In the genomic region with DNA sequence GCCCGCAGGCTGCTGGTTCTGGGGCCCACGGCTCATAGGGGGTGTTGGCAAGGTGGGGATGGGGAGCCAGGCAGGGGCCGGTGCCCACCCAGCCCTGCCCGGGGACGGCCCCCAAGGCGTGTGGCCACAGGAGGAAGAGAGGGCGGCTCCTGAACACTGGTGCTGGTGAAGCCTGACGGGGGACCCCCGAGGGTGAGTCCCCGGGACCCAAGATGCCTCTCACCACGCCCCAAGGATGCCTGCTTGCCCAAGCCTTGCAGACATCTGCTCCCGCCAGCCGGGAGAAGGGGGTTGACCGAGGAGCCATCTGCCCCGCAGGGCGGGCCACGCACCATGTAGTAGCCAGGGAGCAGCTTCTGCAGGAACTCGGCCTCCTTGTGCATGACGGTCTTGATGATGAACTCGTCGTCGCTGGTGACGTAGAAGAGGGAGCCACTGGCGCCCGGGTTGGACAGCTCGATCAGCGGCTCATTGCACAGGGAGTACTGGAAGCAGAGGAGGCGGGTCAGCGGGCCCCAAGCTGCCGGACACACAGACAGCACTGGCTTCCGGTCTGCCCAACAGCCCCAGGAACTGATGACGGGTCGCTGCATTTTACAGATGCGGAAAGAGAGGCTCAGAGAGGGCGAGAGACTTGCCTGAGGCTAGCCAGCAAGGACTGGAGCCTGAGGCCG, we compare ENCODE assay signal across 11 cellular contexts. TPM values are rescaled to one million over a fixed set of nuclear protein-coding genes. Genes with fewer than 3 reads are reported as not detected.
DNase-seq lines count a peak whose midpoint lies in the region; ATAC-seq and TF ChIP-seq lines count a peak whose summit lies in the region.
"Had no signal": no experiment of that assay in that cellular context is flagged by ENCODE, and none has a peak within 500 bp of the region (broad histone marks: within the 10 kb centered on the region; RNA-seq: fewer than 3 reads in every experiment).

No MANE protein-coding gene starts in this region.

- H3K27ac ChIP-seq in foreskin keratinocyte (no peak overlapping the region), ovary (no peak overlapping the region)
- H3K27ac ChIP-seq: upper lobe of left lung had no signal

- ATAC-seq in foreskin keratinocyte: peak; percentile 4
- ATAC-seq in GM18505 (IDR thresholded peaks at IDR 0.05; ENCODE audit: unreplicated experiment): no peak

- no peaks in the 10 kb centered on the region for H3K27me3 ChIP-seq in foreskin keratinocyte
- no peaks in the 10 kb centered on the region for H3K27me3 ChIP-seq in ovary
- H3K27me3 ChIP-seq: gastroesophageal sphincter, upper lobe of left lung had no signal

- H3K4me1 ChIP-seq in foreskin keratinocyte (peaks cover 13% of the 10 kb centered on the region), ovary (ENCODE audit: insufficient read depth) (no peaks in the 10 kb centered on the region)
- H3K4me1 ChIP-seq: upper lobe of left lung had no signal

- TF ChIP-seq POLR2A in GM18505 (IDR thresholded peaks at IDR 0.05; ENCODE audit: borderline replicate concordance, extremely low read depth, insufficient read depth, insufficient read length) (no peak), ovary (IDR thresholded peaks at IDR 0.05) (no peak)

- H3K9me3 ChIP-seq in ovary: no peaks in the 10 kb centered on the region
- H3K9me3 ChIP-seq: gastroesophageal sphincter, upper lobe of left lung had no signal

- TF ChIP-seq EP300 in ovary (IDR thresholded peaks at IDR 0.05): no peak

- H3K36me3 ChIP-seq in ovary: no peaks in the 10 kb centered on the region

- TF ChIP-seq CTCF in HFF-Myc (IDR thresholded peaks at IDR 0.05; ENCODE audit: low read depth, low read length, missing control alignments): no peak
- no peak for TF ChIP-seq CTCF in foreskin keratinocyte (conservative IDR thresholded peaks at IDR 0.05)
- TF ChIP-seq CTCF in ovary (IDR thresholded peaks at IDR 0.05): no peak
- TF ChIP-seq CTCF in GM20000 (IDR thresholded peaks at IDR 0.05; ENCODE audit: extremely low read depth, missing control alignments): no peak

- peak; percentile 94 for DNase-seq in A172 (ENCODE audit: low spot score)
- peak; percentile 64 for DNase-seq in HFF-Myc (ENCODE audit: extremely low read depth, low read depth)
- peak; percentile 66 for DNase-seq in SW480 (ENCODE audit: low spot score)
- no peak for DNase-seq in foreskin keratinocyte
- no peak for DNase-seq in ovary
- no peak for DNase-seq in GM20000 (ENCODE audit: low spot score)
- no peak for DNase-seq in GF-D8 (lab: John Stamatoyannopoulos, UW)

- WGBS in ovary, 3 donors: 84 to 92% (median 85%) methylated on average over 34 to 36 of the region's 36 CpGs

- peak overlapping the region; percentile 24; the same call in 1 of the 2 replicates for H3K4me3 ChIP-seq in HFF-Myc (replicated peaks; ENCODE audit: low read depth, low read length)
- H3K4me3 ChIP-seq in ovary: no peak overlapping the region
- H3K4me3 ChIP-seq: gastroesophageal sphincter, upper lobe of left lung had no signal

- intact Hi-C loops in ovary (cut with DNase I): no loop called here

RNA-seq across cellular contexts. Expression of a gene that starts 29.6 kb away (rescaled TPM):
- total RNA-seq in A172 (2014; rRNA removed; shearing (Covaris generic)): 23.0 and 34.6 TPM in 2 replicates
- 23.7 and 26.1 TPM in 2 replicates for total RNA-seq in foreskin keratinocyte
- polyA plus RNA-seq in foreskin keratinocyte: 17.9 and 18.0 TPM in 2 replicates
- total RNA-seq in ovary: 10 to 100 TPM; 19.2 to 39.1 (median 34.3) TPM
- polyA plus RNA-seq in ovary: 10 to 100 TPM in 1 of 2 donors, 1 to 10 TPM in 1; 2.7 to 28.8 TPM

RNA-seq across cellular contexts. Expression of a gene that starts 44.1 kb away (rescaled TPM):
- 18.8 and 21.4 TPM in 2 replicates for total RNA-seq in A172 (2014; rRNA removed; shearing (Covaris generic))
- total RNA-seq in foreskin keratinocyte (15.5 and 16.3 TPM in 2 replicates), ovary (10 to 100 TPM; 11.3 to 41.7 (median 32.9) TPM)
- polyA plus RNA-seq in foreskin keratinocyte (10.0 and 11.6 TPM in 2 replicates), ovary (10 to 100 TPM in 1 of 2 donors, 1 to 10 TPM in 1; 6.0 to 23.3 TPM)

RNA-seq across cellular contexts. Expression of a gene that starts 49.5 kb away (rescaled TPM):
- total RNA-seq in A172 (2014; rRNA removed; shearing (Covaris generic)): 3.4 and 7.4 TPM in 2 replicates
- total RNA-seq in foreskin keratinocyte: 0.46 and 0.82 TPM in 2 replicates
- 0.62 and 0.91 TPM in 2 replicates for polyA plus RNA-seq in foreskin keratinocyte
- 1 to 10 TPM; 1.1 to 3.7 (median 1.8) TPM for total RNA-seq in ovary
- polyA plus RNA-seq in ovary: 1 to 10 TPM; 1.3 to 1.5 TPM
- polyA plus RNA-seq: neural cell had no signal

RNA-seq across cellular contexts. Expression of a gene that starts 52.0 kb away (rescaled TPM):
- total RNA-seq in A172 (2014; rRNA removed; shearing (Covaris generic)): 0.93 and 0.98 TPM in 2 replicates
- total RNA-seq in foreskin keratinocyte (not detected in 2 replicates), ovary (10 to 100 TPM in 1 of 7 donors, 1 to 10 TPM in 3, under 1 TPM in 2, not detected in 1; 0.18 to 24.4 (median 3.0) TPM)
- polyA plus RNA-seq in foreskin keratinocyte (not detected in 2 replicates), ovary (under 1 TPM in 1 of 2 donors, not detected in 1; 0.46 TPM)

Comparison
In these comparisons a context has a peak if more than half of its experiments do, and no peak if none do; other contexts are left out.
1. DNase-seq: peak in A172 (single experiment), HFF-Myc (single experiment) and SW480 (single experiment); none in foreskin keratinocyte (0 of 2), ovary (0 of 5), GM20000 (single experiment) and GF-D8 (single experiment).